Comparison of ENCODE assay signal across 14 cellular contexts in the genomic region with DNA sequence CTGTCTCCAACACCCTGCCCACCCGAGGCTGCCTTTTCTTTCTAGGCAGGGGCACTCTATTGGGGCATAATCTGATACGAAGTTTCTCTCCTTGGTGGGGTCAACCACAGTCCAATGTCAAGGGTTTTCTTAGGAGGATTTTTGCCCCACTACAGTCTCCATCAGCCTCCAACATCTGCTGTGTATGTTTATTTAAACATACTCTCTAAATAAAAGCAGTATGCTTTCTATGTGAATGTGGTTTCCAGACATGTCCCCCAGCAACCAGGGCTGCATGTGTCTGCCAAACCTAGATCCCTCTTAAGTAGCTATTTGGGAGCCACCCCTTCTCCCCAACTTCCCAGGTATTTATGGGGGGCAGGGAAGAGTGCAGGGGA.
DNase-seq lines count a peak whose midpoint lies in the region; ATAC-seq and TF ChIP-seq lines count a peak whose summit lies in the region.
"Had no signal": no experiment of that assay in that cellular context is flagged by ENCODE, and none has a peak within 500 bp of the region (broad histone marks: within the 10 kb centered on the region; RNA-seq: fewer than 3 reads in every experiment).

No MANE protein-coding gene starts in this region.

- CTCF ChIA-PET in HCT116 (lab: Charles Lee) = no interaction called here

- H3K27ac ChIP-seq in HCT116 (ENCODE audit: low read depth, low read length) = no peak overlapping the region
- H3K27ac ChIP-seq in ascending aorta = no peak overlapping the region
- H3K27ac ChIP-seq in skin epidermis = peak overlapping the region in 17 of 21 experiments; percentile 18 to 81 (median 65)

- H3K9me2 ChIP-seq in HCT116 (ENCODE audit: insufficient read depth) = no peaks in the 10 kb centered on the region

- H3K9me3 ChIP-seq in HCT116 (ENCODE audit: control insufficient read depth in 1 of 2, insufficient read depth in 1 of 2, low read depth in 1 of 2, low read length in 2 of 2) (no peaks in the 10 kb centered on the region), ascending aorta (no peaks in the 10 kb centered on the region)

- no peak for ATAC-seq in HCT116
- no peak for ATAC-seq in GM19395 (IDR thresholded peaks at IDR 0.05; ENCODE audit: unreplicated experiment)

- no peaks in the 10 kb centered on the region for H4K20me1 ChIP-seq in HCT116 (ENCODE audit: insufficient read depth)

- no peak overlapping the region for H3K4me3 ChIP-seq in HCT116 (replicated peaks in 1 of 2; ENCODE audit: low read depth in 1 of 2, low read length in 2 of 2)
- peak overlapping the region; percentile 2 to 48 for H3K4me3 ChIP-seq in ascending aorta
- H3K4me3 ChIP-seq in skin epidermis = no peak overlapping the region

- intact Hi-C loops in HCT116 (cut with micrococcal nuclease) = no loop called here
- intact Hi-C loops in ascending aorta (cut with DNase I) = loop anchor here (5.0 kb wide), 1 partner anchor 56 kb away; no protein-coding TSS in a partner anchor

- TF ChIP-seq RAD21 in HCT116 (IDR thresholded peaks at IDR 0.05; ENCODE audit: low read depth) = no peak

- no peak overlapping the region for H3K9ac ChIP-seq in HCT116 (ENCODE audit: low read length)

- TF ChIP-seq CTCF in HCT116 (IDR thresholded peaks at IDR 0.05 in 2 of 3, conservative IDR thresholded peaks at IDR 0.05 in 1 of 3; ENCODE audit: borderline replicate concordance in 1 of 3, insufficient read depth in 1 of 3, low read depth in 2 of 3, low read length in 2 of 3) (no peak), ascending aorta (IDR thresholded peaks at IDR 0.05) (no peak)

- DNase-seq in HCT116 (ENCODE audit: low read depth, low spot score) = no peak
- no peak for DNase-seq in ascending aorta (ENCODE audit: low spot score in 2 of 2)
- DNase-seq in left kidney (ENCODE audit: low read depth, low spot score) = peak; percentile 11
- DNase-seq in stimulated activated CD4-positive, alpha-beta T cell treated with anti-CD3 and anti-CD28 coated beads, Interleukin-2, amount 100 ng/mL, for 24 hours = no peak
- DNase-seq in cerebellar cortex (ENCODE audit: low spot score) = no peak
- DNase-seq in activated gamma-delta T cell treated with Interleukin-2 at 50 U/mL for 16 hours = no peak
- DNase-seq: CD4-positive, alpha-beta T cell; KG1; NCI-H2029; posterior cingulate gyrus; stimulated activated CD4-positive, alpha-beta T cell treated with anti-CD3 and anti-CD28 coated beads, Interleukin-4, amount 100 ng/mL, for 4 hours; stimulated activated naive CD4-positive, alpha-beta T cell treated with Interleukin-2 at 50 U/mL for 16 hours had no signal

- H3K4me1 ChIP-seq in HCT116 (ENCODE audit: control insufficient read depth in 1 of 2, insufficient read depth in 2 of 2, low read length in 2 of 2) (peaks cover 11 to 19% of the 10 kb centered on the region in 2 experiments; a peak in 3 of 4 replicates), ascending aorta (peaks cover 6% of the 10 kb centered on the region in 2 donors)

- TF ChIP-seq POLR2A in HCT116 (IDR thresholded peaks at IDR 0.05; ENCODE audit: borderline replicate concordance, extremely low read depth, insufficient read depth, insufficient read length) = no peak

- H3K79me2 ChIP-seq in HCT116 (ENCODE audit: insufficient read depth, low read length) = no peaks in the 10 kb centered on the region

- peak overlapping the region; percentile 56; the same call in 1 of the 2 replicates for H3K4me2 ChIP-seq in HCT116 (ENCODE audit: low read length)

- POLR2A ChIA-PET in HCT116 (lab: Charles Lee) = no interaction called here

- BruUV-seq in HCT116 (replicated peaks; lab: Mats Ljungman, UMichigan) = no TSS peak

- no peaks in the 10 kb centered on the region for H3K27me3 ChIP-seq in HCT116 (ENCODE audit: insufficient read depth, low read length)
- H3K27me3 ChIP-seq in ascending aorta = no peaks in the 10 kb centered on the region

- no peak overlapping the region for H2AFZ ChIP-seq in HCT116 (ENCODE audit: low read depth, low read length, poor library complexity, severe bottlenecking)

- RAD21 ChIA-PET in HCT116 (lab: Charles Lee; ENCODE audit: low non-redundant PET in 1 of 2, low total read pairs in 2 of 2, uncharacterized antibody in 2 of 2, unreplicated experiment in 2 of 2) = no interaction called here

- H3K36me3 ChIP-seq in HCT116 (ENCODE audit: control insufficient read depth in 1 of 2, insufficient read depth in 2 of 2, low read length in 2 of 2) (no peaks in the 10 kb centered on the region), ascending aorta (no peaks in the 10 kb centered on the region)

TF ChIP-seq in HCT116, 20 proteins besides CTCF, POLR2A, EP300 and RAD21:
- TF ChIP-seq SIN3A (IDR thresholded peaks at IDR 0.05; ENCODE audit: low read depth) (no peak), CBX3 (IDR thresholded peaks at IDR 0.05; ENCODE audit: low read depth) (no peak), EZH2phosphoT487 (IDR thresholded peaks at IDR 0.05; ENCODE audit: borderline replicate concordance) (no peak), EGR1 (IDR thresholded peaks at IDR 0.05; ENCODE audit: low read depth) (no peak), SRF (IDR thresholded peaks at IDR 0.05; ENCODE audit: low read depth) (no peak), JUND (IDR thresholded peaks at IDR 0.05) (no peak), TCF7L2 (IDR thresholded peaks at IDR 0.05; ENCODE audit: borderline replicate concordance, extremely low read depth, insufficient read depth, insufficient read length) (no peak), SP1 (IDR thresholded peaks at IDR 0.05; ENCODE audit: low read depth) (no peak), FOSL1 (IDR thresholded peaks at IDR 0.05; ENCODE audit: low read depth) (no peak), CEBPB (IDR thresholded peaks at IDR 0.05; ENCODE audit: low read depth) (no peak), ZNF274 (IDR thresholded peaks at IDR 0.05; ENCODE audit: low read depth, low read length) (no peak), ELF1 (IDR thresholded peaks at IDR 0.05; ENCODE audit: borderline replicate concordance, low read depth) (no peak), POLR2AphosphoS5 (IDR thresholded peaks at IDR 0.05; ENCODE audit: low read depth, low read length) (no peak)
- TF ChIP-seq, protein P1, sequence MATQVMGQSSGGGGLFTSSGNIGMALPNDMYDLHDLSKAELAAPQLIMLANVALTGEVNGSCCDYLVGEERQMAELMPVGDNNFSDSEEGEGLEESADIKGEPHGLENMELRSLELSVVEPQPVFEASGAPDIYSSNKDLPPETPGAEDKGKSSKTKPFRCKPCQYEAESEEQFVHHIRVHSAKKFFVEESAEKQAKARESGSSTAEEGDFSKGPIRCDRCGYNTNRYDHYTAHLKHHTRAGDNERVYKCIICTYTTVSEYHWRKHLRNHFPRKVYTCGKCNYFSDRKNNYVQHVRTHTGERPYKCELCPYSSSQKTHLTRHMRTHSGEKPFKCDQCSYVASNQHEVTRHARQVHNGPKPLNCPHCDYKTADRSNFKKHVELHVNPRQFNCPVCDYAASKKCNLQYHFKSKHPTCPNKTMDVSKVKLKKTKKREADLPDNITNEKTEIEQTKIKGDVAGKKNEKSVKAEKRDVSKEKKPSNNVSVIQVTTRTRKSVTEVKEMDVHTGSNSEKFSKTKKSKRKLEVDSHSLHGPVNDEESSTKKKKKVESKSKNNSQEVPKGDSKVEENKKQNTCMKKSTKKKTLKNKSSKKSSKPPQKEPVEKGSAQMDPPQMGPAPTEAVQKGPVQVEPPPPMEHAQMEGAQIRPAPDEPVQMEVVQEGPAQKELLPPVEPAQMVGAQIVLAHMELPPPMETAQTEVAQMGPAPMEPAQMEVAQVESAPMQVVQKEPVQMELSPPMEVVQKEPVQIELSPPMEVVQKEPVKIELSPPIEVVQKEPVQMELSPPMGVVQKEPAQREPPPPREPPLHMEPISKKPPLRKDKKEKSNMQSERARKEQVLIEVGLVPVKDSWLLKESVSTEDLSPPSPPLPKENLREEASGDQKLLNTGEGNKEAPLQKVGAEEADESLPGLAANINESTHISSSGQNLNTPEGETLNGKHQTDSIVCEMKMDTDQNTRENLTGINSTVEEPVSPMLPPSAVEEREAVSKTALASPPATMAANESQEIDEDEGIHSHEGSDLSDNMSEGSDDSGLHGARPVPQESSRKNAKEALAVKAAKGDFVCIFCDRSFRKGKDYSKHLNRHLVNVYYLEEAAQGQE (IDR thresholded peaks at IDR 0.05; ENCODE audit: low read depth) = no peak
- TF ChIP-seq, protein P2, sequence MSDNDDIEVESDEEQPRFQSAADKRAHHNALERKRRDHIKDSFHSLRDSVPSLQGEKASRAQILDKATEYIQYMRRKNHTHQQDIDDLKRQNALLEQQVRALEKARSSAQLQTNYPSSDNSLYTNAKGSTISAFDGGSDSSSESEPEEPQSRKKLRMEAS (IDR thresholded peaks at IDR 0.05) = no peak
- TF ChIP-seq, protein P3, sequence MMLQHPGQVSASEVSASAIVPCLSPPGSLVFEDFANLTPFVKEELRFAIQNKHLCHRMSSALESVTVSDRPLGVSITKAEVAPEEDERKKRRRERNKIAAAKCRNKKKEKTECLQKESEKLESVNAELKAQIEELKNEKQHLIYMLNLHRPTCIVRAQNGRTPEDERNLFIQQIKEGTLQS (IDR thresholded peaks at IDR 0.05) = no peak
- TF ChIP-seq, protein P4, sequence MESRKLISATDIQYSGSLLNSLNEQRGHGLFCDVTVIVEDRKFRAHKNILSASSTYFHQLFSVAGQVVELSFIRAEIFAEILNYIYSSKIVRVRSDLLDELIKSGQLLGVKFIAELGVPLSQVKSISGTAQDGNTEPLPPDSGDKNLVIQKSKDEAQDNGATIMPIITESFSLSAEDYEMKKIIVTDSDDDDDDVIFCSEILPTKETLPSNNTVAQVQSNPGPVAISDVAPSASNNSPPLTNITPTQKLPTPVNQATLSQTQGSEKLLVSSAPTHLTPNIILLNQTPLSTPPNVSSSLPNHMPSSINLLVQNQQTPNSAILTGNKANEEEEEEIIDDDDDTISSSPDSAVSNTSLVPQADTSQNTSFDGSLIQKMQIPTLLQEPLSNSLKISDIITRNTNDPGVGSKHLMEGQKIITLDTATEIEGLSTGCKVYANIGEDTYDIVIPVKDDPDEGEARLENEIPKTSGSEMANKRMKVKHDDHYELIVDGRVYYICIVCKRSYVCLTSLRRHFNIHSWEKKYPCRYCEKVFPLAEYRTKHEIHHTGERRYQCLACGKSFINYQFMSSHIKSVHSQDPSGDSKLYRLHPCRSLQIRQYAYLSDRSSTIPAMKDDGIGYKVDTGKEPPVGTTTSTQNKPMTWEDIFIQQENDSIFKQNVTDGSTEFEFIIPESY (IDR thresholded peaks at IDR 0.05; ENCODE audit: extremely low read depth, insufficient replicate concordance, low read length) = no peak

Comparison
In these comparisons a context has a peak if more than half of its experiments do, and no peak if none do; other contexts are left out.
1. H3K27ac ChIP-seq: peak in skin epidermis (17 of 21); none in HCT116 (single experiment) and ascending aorta (0 of 2).
2. H3K4me3 ChIP-seq: peak in ascending aorta (2 of 2); none in HCT116 (0 of 2) and skin epidermis (0 of 7).